ENCODE assay signal across 8 cellular contexts in genomic region chr1:23673086-23673813, GRCh38. TPM values are rescaled to one million over a fixed set of nuclear protein-coding genes. Genes with fewer than 3 reads are reported as not detected.
DNase-seq lines count a peak whose midpoint lies in the region; ATAC-seq and TF ChIP-seq lines count a peak whose summit lies in the region.

No MANE protein-coding gene starts in this region.

- DNase-seq in A172 (ENCODE audit: low spot score) = peak; percentile 46
- DNase-seq in H4 (ENCODE audit: low spot score) = peak; percentile 39
- DNase-seq in T1000 (lab: John Stamatoyannopoulos, UW) = peak; percentile 47
- peak; percentile 54 for DNase-seq in fibroblast of villous mesenchyme (ENCODE audit: low read depth)
- DNase-seq in WERI-Rb-1 = no peak
- no peak for DNase-seq in CD1c-positive myeloid dendritic cell (ENCODE audit: extremely low spot score)

- H3K9me3 ChIP-seq in WERI-Rb-1 (ENCODE audit: severe bottlenecking) = no peaks in the 10 kb centered on the region

- H3K27me3 ChIP-seq in WERI-Rb-1 (ENCODE audit: insufficient read depth, low read depth, severe bottlenecking) = no peaks in the 10 kb centered on the region

- TF ChIP-seq CTCF in fibroblast of villous mesenchyme (IDR thresholded peaks at IDR 0.05; ENCODE audit: insufficient read depth, low read depth, low read length) (no peak), WERI-Rb-1 (IDR thresholded peaks at IDR 0.05; ENCODE audit: low read depth, low read length) (no peak)

- H3K4me3 ChIP-seq in fibroblast of villous mesenchyme (ENCODE audit: low read depth, low read length) (no peak overlapping the region), WERI-Rb-1 (ENCODE audit: low read depth, low read length) (no peak overlapping the region)

- no peak for ATAC-seq in GM19463 (IDR thresholded peaks at IDR 0.05; ENCODE audit: unreplicated experiment)
- no peak for ATAC-seq in GM18498 (IDR thresholded peaks at IDR 0.05; ENCODE audit: unreplicated experiment)

- H3K36me3 ChIP-seq in WERI-Rb-1 = no peaks in the 10 kb centered on the region

- H3K27ac ChIP-seq in WERI-Rb-1 = no peak overlapping the region

RNA-seq across cellular contexts. Expression of gene RPL11, which starts 18.4 kb away (rescaled TPM):
- 609 and 964 TPM in 2 replicates for total RNA-seq in A172 (2014; rRNA removed; shearing (Covaris generic))
- 1,241 and 1,313 TPM in 2 replicates for total RNA-seq in H4 (2014; rRNA removed; shearing (Covaris generic))
- total RNA-seq in fibroblast of villous mesenchyme = 521 and 592 TPM in 2 replicates

Comparison
In these comparisons a context has a peak if more than half of its experiments do, and no peak if none do; other contexts are left out.
1. DNase-seq: peak in A172 (single experiment), H4 (single experiment), T1000 (single experiment) and fibroblast of villous mesenchyme (single experiment); none in WERI-Rb-1 (single experiment) and CD1c-positive myeloid dendritic cell (single experiment).